In genomic region chr5:33840927-33841547, GRCh38 we compare ENCODE assay signal across 12 cellular contexts. TPM values are rescaled to one million over a fixed set of nuclear protein-coding genes. Genes with fewer than 3 reads are reported as not detected.
DNase-seq lines count a peak whose midpoint lies in the region; ATAC-seq and TF ChIP-seq lines count a peak whose summit lies in the region.
"Had no signal": no experiment of that assay in that cellular context is flagged by ENCODE, and none has a peak within 500 bp of the region (broad histone marks: within the 10 kb centered on the region; RNA-seq: fewer than 3 reads in every experiment).

No MANE protein-coding gene starts in this region.

- ATAC-seq in HG02623 (IDR thresholded peaks at IDR 0.05; ENCODE audit: unreplicated experiment) (peak; percentile 83), HG03575 (IDR thresholded peaks at IDR 0.05; ENCODE audit: extremely low read depth, insufficient number of reproducible peaks, low FRiP score, unreplicated experiment) (peak; percentile 72), SK-N-SH treated with all-trans-retinoic acid at 6 μM for 48 hours (no peak)
- ATAC-seq: sciatic nerve had no signal

- no peak overlapping the region for H3K27ac Mint-ChIP-seq in MCF 10A (ENCODE audit: low read depth, unreplicated experiment)

- DNase-seq in cardiac muscle cell (ENCODE audit: low read depth in 1 of 2, low spot score in 1 of 2) (no peak), left ventricle myocardium inferior (no peak), NCI-H2227 (lab: John Stamatoyannopoulos, UW; ENCODE audit: unreplicated experiment) (no peak), MCF 10A (ENCODE audit: unreplicated experiment) (no peak), cerebellar cortex (ENCODE audit: low spot score) (no peak)
- DNase-seq: NCI-H1105 treated with DMSO at 0.1 percent for 48 hours; SHP77 treated with DMSO at 0.1 percent for 48 hours; stimulated activated CD8-positive, alpha-beta memory T cell treated with anti-CD3 and anti-CD28 coated beads, Interleukin-4, amount 100 ng/mL, for 48 hours had no signal

- H3K27ac ChIP-seq in cardiac muscle cell (peak overlapping the region; percentile 62), left ventricle myocardium inferior (replicated peaks) (no peak overlapping the region)

- TF ChIP-seq CTCF in cardiac muscle cell (IDR thresholded peaks at IDR 0.05; ENCODE audit: low read depth, low read length) (no peak), left ventricle myocardium inferior (IDR thresholded peaks at IDR 0.05; ENCODE audit: borderline replicate concordance) (no peak), MCF 10A (IDR thresholded peaks at IDR 0.05; ENCODE audit: unreplicated experiment) (no peak)

- intact Hi-C loops in left ventricle myocardium inferior (cut with micrococcal nuclease) (no loop called here), MCF 10A (cut with micrococcal nuclease) (no loop called here)

- CTCF ChIA-PET in MCF 10A (lab: Yijun Ruan, JAX): interaction anchor here (0.7 to 0.8 kb wide), 3 partner anchors 11 to 1461 kb away, joined by 3 to 4 read pairs (median 3); no protein-coding TSS in a partner anchor

- BruUV-seq in MCF 10A (replicated peaks; lab: Mats Ljungman, UMichigan): no TSS peak

- H3K36me3 ChIP-seq in cardiac muscle cell: no peaks in the 10 kb centered on the region
- H3K36me3 ChIP-seq in left ventricle myocardium inferior: no peaks in the 10 kb centered on the region

- H3K36me3 Mint-ChIP-seq in MCF 10A (ENCODE audit: insufficient read depth, unreplicated experiment): no peaks in the 10 kb centered on the region

- H3K4me1 Mint-ChIP-seq in MCF 10A (ENCODE audit: insufficient read depth, unreplicated experiment): peaks cover 7% of the 10 kb centered on the region

- no peak overlapping the region for H3K4me3 Mint-ChIP-seq in MCF 10A (ENCODE audit: unreplicated experiment)

- H3K27me3 ChIP-seq in cardiac muscle cell (no peaks in the 10 kb centered on the region), left ventricle myocardium inferior (ENCODE audit: low read depth) (no peaks in the 10 kb centered on the region)

- POLR2A ChIA-PET in MCF 10A (lab: Yijun Ruan, JAX): interaction anchor here (0.7 kb wide), 1 partner anchor 14 kb away, joined by 3 read pairs; no protein-coding TSS in a partner anchor

- no peaks in the 10 kb centered on the region for H3K9me3 Mint-ChIP-seq in MCF 10A (ENCODE audit: unreplicated experiment)

- H3K9me3 ChIP-seq in cardiac muscle cell (ENCODE audit: low read depth) (no peaks in the 10 kb centered on the region), left ventricle myocardium inferior (replicated peaks) (no peaks in the 10 kb centered on the region)

- H3K4me3 ChIP-seq in cardiac muscle cell (no peak overlapping the region), left ventricle myocardium inferior (no peak overlapping the region)

- H3K4me1 ChIP-seq in cardiac muscle cell (ENCODE audit: low read depth): peaks cover 17% of the 10 kb centered on the region
- peaks cover 12% of the 10 kb centered on the region for H3K4me1 ChIP-seq in left ventricle myocardium inferior

- no peaks in the 10 kb centered on the region for H3K27me3 Mint-ChIP-seq in MCF 10A (ENCODE audit: insufficient read depth, unreplicated experiment)

TF ChIP-seq in SK-N-SH treated with all-trans-retinoic acid at 6 μM for 48 hours, 23 proteins besides CTCF, POLR2A, EP300 and RAD21:
- TF ChIP-seq ZC3H10 (CRISPR knock-in tag; IDR thresholded peaks at IDR 0.05): no peak
- no peak for TF ChIP-seq PPARA (CRISPR knock-in tag; IDR thresholded peaks at IDR 0.05; ENCODE audit: borderline replicate concordance)
- TF ChIP-seq TCF4 (CRISPR knock-in tag; IDR thresholded peaks at IDR 0.05; ENCODE audit: borderline replicate concordance): no peak
- TF ChIP-seq CREB5 (CRISPR knock-in tag; IDR thresholded peaks at IDR 0.05; ENCODE audit: low read depth): no peak
- no peak for TF ChIP-seq ARNTL (CRISPR knock-in tag; IDR thresholded peaks at IDR 0.05; ENCODE audit: borderline replicate concordance, low read depth)
- TF ChIP-seq, protein P1, sequence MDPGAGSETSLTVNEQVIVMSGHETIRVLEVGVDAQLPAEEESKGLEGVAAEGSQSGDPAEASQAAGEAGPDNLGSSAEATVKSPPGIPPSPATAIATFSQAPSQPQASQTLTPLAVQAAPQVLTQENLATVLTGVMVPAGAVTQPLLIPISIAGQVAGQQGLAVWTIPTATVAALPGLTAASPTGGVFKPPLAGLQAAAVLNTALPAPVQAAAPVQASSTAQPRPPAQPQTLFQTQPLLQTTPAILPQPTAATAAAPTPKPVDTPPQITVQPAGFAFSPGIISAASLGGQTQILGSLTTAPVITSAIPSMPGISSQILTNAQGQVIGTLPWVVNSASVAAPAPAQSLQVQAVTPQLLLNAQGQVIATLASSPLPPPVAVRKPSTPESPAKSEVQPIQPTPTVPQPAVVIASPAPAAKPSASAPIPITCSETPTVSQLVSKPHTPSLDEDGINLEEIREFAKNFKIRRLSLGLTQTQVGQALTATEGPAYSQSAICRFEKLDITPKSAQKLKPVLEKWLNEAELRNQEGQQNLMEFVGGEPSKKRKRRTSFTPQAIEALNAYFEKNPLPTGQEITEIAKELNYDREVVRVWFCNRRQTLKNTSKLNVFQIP (CRISPR knock-in tag; IDR thresholded peaks at IDR 0.05; ENCODE audit: borderline replicate concordance, low read depth): no peak
- TF ChIP-seq ESRRG (CRISPR knock-in tag; IDR thresholded peaks at IDR 0.05): no peak

RNA-seq across cellular contexts. Expression of gene ADAMTS12, which starts 50.8 kb away (rescaled TPM):
- total RNA-seq in cardiac muscle cell: 25.6 and 48.4 TPM in 2 replicates
- 29.3 and 50.4 TPM in 2 replicates for polyA plus RNA-seq in cardiac muscle cell
- 0.85 TPM for total RNA-seq in left ventricle myocardium inferior
- not detected in 2 replicates for total RNA-seq in MCF 10A (2022)

Comparison
In these comparisons a context has a peak if more than half of its experiments do, and no peak if none do; other contexts are left out.
1. RNA of gene ADAMTS12, which starts 50.8 kb away (total RNA-seq): 25.6 to 48.4 TPM in cardiac muscle cell; 0.85 TPM in left ventricle myocardium inferior (single experiment) and not detected in MCF 10A; every median in the first group is over 10 times any median in the second.